ENCODE assay signal across 31 cellular contexts in genomic region chr22:29567338-29567737, GRCh38.
"Had no signal": no experiment of that assay in that cellular context is flagged by ENCODE, and none has a peak within 500 bp of the region (broad histone marks: within the 10 kb centered on the region; RNA-seq: fewer than 3 reads in every experiment).

No MANE protein-coding gene starts in this region.

- H3K27me3 Mint-ChIP-seq: activated CD4-positive, alpha-beta memory T cell treated with anti-CD3 and anti-CD28 coated beads for 36 hours; activated CD4-positive, alpha-beta T cell treated with anti-CD3 and anti-CD28 coated beads for 36 hours; activated CD4-positive, alpha-beta T cell treated with anti-CD3 and anti-CD28 coated beads, Interleukin-2, amount 10 ng/mL, durations not matched to agents 24 days and 14 days; activated CD8-positive, alpha-beta memory T cell treated with anti-CD3 and anti-CD28 coated beads, Interleukin-2, amount 10 ng/mL, durations not matched to agents 7 days and 5 days; activated naive CD4-positive, alpha-beta T cell treated with anti-CD3 and anti-CD28 coated beads, Interleukin-2, amount 10 ng/mL, durations not matched to agents 7 days and 5 days; activated naive CD8-positive, alpha-beta T cell treated with anti-CD3 and anti-CD28 coated beads, Interleukin-2, amount 10 ng/mL, durations not matched to agents 7 days and 5 days; brain; central memory CD8-positive, alpha-beta T cell; effector memory CD8-positive, alpha-beta T cell had no signal

- DNase-seq: activated CD4-positive, alpha-beta memory T cell treated with anti-CD3 and anti-CD28 coated beads for 36 hours; activated CD4-positive, alpha-beta T cell treated with anti-CD3 and anti-CD28 coated beads for 36 hours; activated CD4-positive, alpha-beta T cell treated with anti-CD3 and anti-CD28 coated beads, Interleukin-2, amount 10 ng/mL, durations not matched to agents 24 days and 14 days; activated CD4-positive, CD25-positive, alpha-beta regulatory T cell; activated CD4-positive, CD25-positive, alpha-beta regulatory T cell treated with anti-CD3 and anti-CD28 coated beads, Interleukin-2, amount 50 U/mL, for 72 hours; activated CD8-positive, alpha-beta memory T cell treated with anti-CD3 and anti-CD28 coated beads, Interleukin-2, amount 10 ng/mL, durations not matched to agents 7 days and 5 days; activated CD8-positive, alpha-beta memory T cell treated with anti-CD3 and anti-CD28 coated beads, Interleukin-2, amount 50 U/mL, for 4 hours; activated CD8-positive, alpha-beta T cell treated with anti-CD3 and anti-CD28 coated beads, Interleukin-2, amount 10 ng/mL, durations not matched to agents 7 days and 5 days; activated gamma-delta T cell; activated naive CD4-positive, alpha-beta T cell; activated naive CD4-positive, alpha-beta T cell treated with anti-CD3 and anti-CD28 coated beads, Interleukin-2, amount 10 ng/mL, durations not matched to agents 7 days and 5 days; activated naive CD8-positive, alpha-beta T cell treated with anti-CD3 and anti-CD28 coated beads, Interleukin-2, amount 10 ng/mL, durations not matched to agents 7 days and 5 days; activated T-cell treated with anti-CD3 and anti-CD28 coated beads, Interleukin-2, amount 50 U/mL, for 1 hour; activated T-cell treated with anti-CD3 and anti-CD28 coated beads, Interleukin-2, amount 50 U/mL, for 48 hours; dermis blood vessel endothelial cell; effector CD4-positive, alpha-beta T cell; effector memory CD8-positive, alpha-beta T cell; foreskin keratinocyte; gastrocnemius medialis; glutamatergic neuron; T1000 had no signal

- ATAC-seq: activated CD4-positive, alpha-beta T cell treated with anti-CD3 and anti-CD28 coated beads for 36 hours; activated CD8-positive, alpha-beta memory T cell treated with anti-CD3 and anti-CD28 coated beads, Interleukin-2, amount 10 ng/mL, durations not matched to agents 7 days and 5 days; activated CD8-positive, alpha-beta T cell treated with anti-CD3 and anti-CD28 coated beads, Interleukin-2, amount 10 ng/mL, durations not matched to agents 7 days and 5 days; activated naive CD4-positive, alpha-beta T cell treated with anti-CD3 and anti-CD28 coated beads, Interleukin-2, amount 50 U/mL, for 72 hours; effector memory CD8-positive, alpha-beta T cell; foreskin keratinocyte; gastrocnemius medialis; heart left ventricle had no signal

- H3K4me1 Mint-ChIP-seq: activated CD4-positive, alpha-beta T cell treated with anti-CD3 and anti-CD28 coated beads for 36 hours; activated CD4-positive, alpha-beta T cell treated with anti-CD3 and anti-CD28 coated beads, Interleukin-2, amount 10 ng/mL, durations not matched to agents 24 days and 14 days; activated CD8-positive, alpha-beta memory T cell treated with anti-CD3 and anti-CD28 coated beads, Interleukin-2, amount 10 ng/mL, durations not matched to agents 7 days and 5 days; activated naive CD4-positive, alpha-beta T cell treated with anti-CD3 and anti-CD28 coated beads, Interleukin-2, amount 10 ng/mL, durations not matched to agents 7 days and 5 days; activated naive CD8-positive, alpha-beta T cell treated with anti-CD3 and anti-CD28 coated beads, Interleukin-2, amount 10 ng/mL, durations not matched to agents 7 days and 5 days; brain; central memory CD8-positive, alpha-beta T cell had no signal

- H3K9me3 ChIP-seq: ascending aorta, esophagus muscularis mucosa, gastrocnemius medialis, heart left ventricle had no signal

- H3K36me3 ChIP-seq: gastrocnemius medialis had no signal

- H3K27ac ChIP-seq: ascending aorta, coronary artery, esophagus muscularis mucosa, foreskin keratinocyte, gastrocnemius medialis, heart left ventricle had no signal

- H3K4me3 Mint-ChIP-seq: activated CD4-positive, alpha-beta memory T cell treated with anti-CD3 and anti-CD28 coated beads for 36 hours; activated CD4-positive, alpha-beta T cell treated with anti-CD3 and anti-CD28 coated beads for 36 hours; activated CD4-positive, alpha-beta T cell treated with anti-CD3 and anti-CD28 coated beads, Interleukin-2, amount 10 ng/mL, durations not matched to agents 24 days and 14 days; activated CD8-positive, alpha-beta memory T cell treated with anti-CD3 and anti-CD28 coated beads, Interleukin-2, amount 10 ng/mL, durations not matched to agents 7 days and 5 days; activated CD8-positive, alpha-beta T cell treated with anti-CD3 and anti-CD28 coated beads, Interleukin-2, amount 10 ng/mL, durations not matched to agents 7 days and 5 days; activated naive CD4-positive, alpha-beta T cell treated with anti-CD3 and anti-CD28 coated beads, Interleukin-2, amount 10 ng/mL, durations not matched to agents 7 days and 5 days; activated naive CD8-positive, alpha-beta T cell treated with anti-CD3 and anti-CD28 coated beads, Interleukin-2, amount 10 ng/mL, durations not matched to agents 7 days and 5 days; activated T-helper 1 cell treated with anti-CD3 and anti-CD28 coated beads, Interleukin-12 subunit alpha, Interleukin-12 subunit beta, Interleukin-2, Interleukin-4 antibody, amounts not matched to agents 30 ng/mL and 10 ng/mL and 1 ng/mL, durations not matched to agents 14 hours and 24 hours and 36 hours; brain; central memory CD8-positive, alpha-beta T cell; effector memory CD8-positive, alpha-beta T cell; T-helper 1 cell treated with Interleukin-12 subunit alpha and Interleukin-12 subunit beta and Interleukin-4 antibody, amounts not matched to agents 30 μg/mL and 1 μg/mL, for 36 hours; T-helper 2 cell treated with Interferon-gamma antibody and Interleukin-4, amounts not matched to agents 5 μg/mL and 100 μg/mL, for 36 hours had no signal

- H3K27ac Mint-ChIP-seq: activated CD4-positive, alpha-beta memory T cell treated with anti-CD3 and anti-CD28 coated beads for 36 hours; activated CD4-positive, alpha-beta T cell treated with anti-CD3 and anti-CD28 coated beads for 36 hours; activated CD4-positive, alpha-beta T cell treated with anti-CD3 and anti-CD28 coated beads, Interleukin-2, amount 10 ng/mL, durations not matched to agents 24 days and 14 days; activated CD8-positive, alpha-beta memory T cell treated with anti-CD3 and anti-CD28 coated beads, Interleukin-2, amount 10 ng/mL, durations not matched to agents 7 days and 5 days; activated CD8-positive, alpha-beta T cell treated with anti-CD3 and anti-CD28 coated beads, Interleukin-2, amount 10 ng/mL, durations not matched to agents 7 days and 5 days; activated naive CD4-positive, alpha-beta T cell treated with anti-CD3 and anti-CD28 coated beads, Interleukin-2, amount 10 ng/mL, durations not matched to agents 7 days and 5 days; activated naive CD4-positive, alpha-beta T cell treated with anti-CD3 and anti-CD28 coated beads, Interleukin-2, amount 50 U/mL, for 72 hours; activated naive CD8-positive, alpha-beta T cell treated with anti-CD3 and anti-CD28 coated beads, Interleukin-2, amount 10 ng/mL, durations not matched to agents 7 days and 5 days; activated T-helper 1 cell treated with anti-CD3 and anti-CD28 coated beads, Interleukin-12 subunit alpha, Interleukin-12 subunit beta, Interleukin-2, Interleukin-4 antibody, amounts not matched to agents 30 ng/mL and 10 ng/mL and 1 ng/mL, durations not matched to agents 14 hours and 24 hours and 36 hours; brain; effector memory CD8-positive, alpha-beta T cell; T-helper 1 cell treated with Interleukin-12 subunit alpha and Interleukin-12 subunit beta and Interleukin-4 antibody, amounts not matched to agents 30 μg/mL and 1 μg/mL, for 36 hours; T-helper 2 cell treated with Interferon-gamma antibody and Interleukin-4, amounts not matched to agents 5 μg/mL and 100 μg/mL, for 36 hours had no signal

- H3K4me3 ChIP-seq: ascending aorta, coronary artery, esophagus muscularis mucosa, gastrocnemius medialis, heart left ventricle had no signal

- H3K27me3 ChIP-seq: ascending aorta, esophagus muscularis mucosa, foreskin keratinocyte, gastrocnemius medialis, heart left ventricle had no signal
